In the genomic region with DNA sequence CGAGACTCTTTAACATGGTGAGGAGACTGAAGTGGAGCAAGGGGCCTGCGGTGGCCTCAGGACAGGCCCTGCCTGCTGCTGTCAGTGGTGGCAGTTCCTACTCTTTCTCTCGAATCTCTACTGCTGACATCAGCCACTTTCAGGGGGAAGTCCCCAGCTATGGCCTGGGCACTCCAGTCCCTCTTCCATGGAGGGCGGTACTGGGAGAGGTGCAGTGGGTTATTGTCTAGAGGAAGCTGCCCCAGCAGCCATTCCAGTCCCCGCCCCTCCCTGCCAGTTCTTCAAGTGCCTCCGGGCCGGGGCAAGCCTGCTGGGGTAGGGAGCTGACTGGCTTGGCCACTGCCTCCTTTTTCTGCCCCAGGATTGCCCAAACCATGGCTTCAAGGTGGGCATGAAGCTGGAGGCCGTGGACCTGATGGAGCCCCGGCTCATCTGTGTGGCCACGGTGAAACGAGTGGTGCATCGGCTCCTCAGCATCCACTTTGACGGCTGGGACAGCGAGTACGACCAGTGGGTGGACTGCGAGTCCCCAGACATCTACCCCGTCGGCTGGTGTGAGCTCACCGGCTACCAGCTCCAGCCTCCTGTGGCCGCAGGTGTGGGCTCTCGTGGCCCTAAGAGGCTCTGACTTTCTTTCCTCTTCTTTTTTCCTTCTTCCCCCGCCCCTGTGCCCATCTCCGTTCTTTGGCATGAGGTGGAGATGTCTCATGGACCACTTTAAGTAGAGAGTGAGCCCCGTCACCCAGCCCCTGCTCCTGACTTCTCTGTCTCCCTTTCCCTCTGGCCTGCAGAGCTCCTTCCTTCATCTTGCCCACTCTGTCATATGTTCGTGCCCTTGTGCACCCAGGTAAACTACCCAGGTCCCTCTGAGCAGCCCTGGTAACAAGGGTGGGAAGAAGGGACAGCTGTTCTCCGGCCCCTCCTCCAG, we compare ENCODE assay signal across 1 cellular context.
TF ChIP-seq lines count a peak whose summit lies in the region.

No MANE protein-coding gene starts in this region.

TF ChIP-seq in IMR-90, 13 proteins besides CTCF, POLR2A, EP300 and RAD21:
- no peak for TF ChIP-seq CHD1 (IDR thresholded peaks at IDR 0.05; ENCODE audit: low read depth, low read length)
- TF ChIP-seq MAZ (IDR thresholded peaks at IDR 0.05; ENCODE audit: borderline replicate concordance, low read depth, low read length) = no peak
- no peak for TF ChIP-seq CEBPB (IDR thresholded peaks at IDR 0.05; ENCODE audit: low read depth, low read length)
